ENCODE assay signal across 10 cellular contexts in the genomic region with DNA sequence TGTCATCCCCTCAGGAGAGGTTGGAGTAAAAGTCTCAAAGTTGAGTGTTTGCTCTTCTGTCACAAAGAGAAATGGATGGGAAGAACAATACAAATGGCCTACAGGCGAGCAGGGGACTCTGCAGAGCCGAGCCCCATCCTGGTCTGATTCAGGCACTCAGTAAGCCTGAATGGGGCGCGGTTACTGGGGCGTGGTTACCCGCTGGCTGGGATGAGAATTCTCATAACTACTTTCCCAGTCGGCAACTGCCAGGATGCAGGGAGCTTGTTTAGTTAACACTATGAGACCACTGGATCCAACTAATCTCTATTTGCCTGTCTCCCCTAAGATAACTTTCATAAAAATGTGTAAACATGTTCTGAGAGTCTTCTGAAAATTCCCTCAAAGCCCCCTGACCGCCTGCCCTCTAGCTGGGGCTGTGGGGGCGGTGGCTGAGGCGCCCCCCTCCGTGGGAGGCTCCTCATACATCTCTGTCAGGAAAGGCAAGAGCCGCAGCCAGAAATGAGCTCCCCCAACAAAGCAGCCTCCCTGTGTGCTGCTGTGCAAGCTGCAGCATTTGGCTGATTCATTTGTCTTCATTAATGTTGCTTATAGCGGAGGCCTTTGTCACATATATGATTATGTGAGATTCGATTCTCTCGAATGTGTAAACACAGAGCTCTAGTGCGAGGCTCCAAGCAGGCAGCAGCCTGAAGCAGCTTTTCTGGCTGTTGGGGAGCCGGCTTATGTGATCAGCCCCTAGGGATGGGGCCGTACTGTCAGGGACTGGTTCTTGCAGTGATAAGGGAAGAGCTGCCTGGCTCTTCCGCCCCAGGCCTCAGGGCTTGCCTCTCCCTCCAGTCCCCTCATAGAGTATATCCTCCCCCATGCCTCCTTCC.
DNase-seq lines count a peak whose midpoint lies in the region; ATAC-seq and TF ChIP-seq lines count a peak whose summit lies in the region.
"Had no signal": no experiment of that assay in that cellular context is flagged by ENCODE, and none has a peak within 500 bp of the region (broad histone marks: within the 10 kb centered on the region; RNA-seq: fewer than 3 reads in every experiment).

No MANE protein-coding gene starts in this region.

- intact Hi-C loops in mammary epithelial cell (cut with micrococcal nuclease) (no loop called here), A673 (cut with micrococcal nuclease; ENCODE audit: unreplicated experiment) (no loop called here)

- peak overlapping the region; percentile 61 for H2AK5ac ChIP-seq in mesenchymal stem cell (ENCODE audit: low read length, severe bottlenecking)

- peak overlapping the region; percentile 84 for H4K8ac ChIP-seq in mesenchymal stem cell (ENCODE audit: low read length)

- no peaks in the 10 kb centered on the region for H3K9me3 ChIP-seq in mammary epithelial cell (replicated peaks; ENCODE audit: insufficient read depth, low read length)
- H3K9me3 ChIP-seq in mesenchymal stem cell (ENCODE audit: control insufficient read depth, low read length) = no peaks in the 10 kb centered on the region
- H3K9me3 ChIP-seq in A673 (ENCODE audit: low read depth, low read length, poor library complexity, severe bottlenecking) = no peaks in the 10 kb centered on the region
- H3K9me3 ChIP-seq: Caco-2 had no signal

- no peak overlapping the region for H2BK5ac ChIP-seq in mesenchymal stem cell (ENCODE audit: low read depth, low read length, poor library complexity, severe bottlenecking)

- CTCF ChIA-PET in mammary epithelial cell (lab: Charles Lee; ENCODE audit: low non-redundant PET) = no interaction called here
- CTCF ChIA-PET in A673 (lab: Charles Lee) = no interaction called here
- CTCF ChIA-PET in activated CD8-positive, alpha-beta T cell treated with anti-CD3 and anti-CD28 coated beads, Interleukin-2, amount 10 ng/mL, durations not matched to agents 7 days and 5 days (lab: Charles Lee) = interaction anchor here (0.6 to 0.9 kb wide), 2 partner anchors 26 to 40 kb away, joined by 3 to 4 read pairs; no protein-coding TSS in a partner anchor

- H3K23ac ChIP-seq in mesenchymal stem cell (ENCODE audit: low read length in 2 of 2) = peak overlapping the region in 1 of 2 experiments; percentile 46

- in situ Hi-C loops in mammary epithelial cell (cut with MboI; ENCODE audit: low sequenced_read_pairs in 2 of 2) = no loop called here

- H3K18ac ChIP-seq in mesenchymal stem cell (ENCODE audit: low read depth in 1 of 2, low read length in 2 of 2) = peak overlapping the region; percentile 81 to 95

- peak overlapping the region; percentile 95 for H4K91ac ChIP-seq in mesenchymal stem cell (ENCODE audit: low read length)

- H3K27ac ChIP-seq in mammary epithelial cell (ENCODE audit: insufficient read depth, low read depth, low read length) (peak overlapping the region; percentile 89), mesenchymal stem cell (ENCODE audit: low read length, poor library complexity, severe bottlenecking) (no peak overlapping the region), A673 (ENCODE audit: low read depth, low read length, poor library complexity, severe bottlenecking) (no peak overlapping the region), substantia nigra (ENCODE audit: low read depth, low read length, poor library complexity, severe bottlenecking) (no peak overlapping the region)
- H3K27ac ChIP-seq: HL-60 had no signal

- TF ChIP-seq CTCF in mammary epithelial cell (conservative IDR thresholded peaks at IDR 0.05 in 1 of 2, IDR thresholded peaks at IDR 0.05 in 1 of 2; ENCODE audit: extremely low read depth in 1 of 2, insufficient read depth in 1 of 2, low read depth in 1 of 2, low read length in 2 of 2) (no peak), A673 (conservative IDR thresholded peaks at IDR 0.05; ENCODE audit: low read depth, low read length) (no peak)

- H3K14ac ChIP-seq in mesenchymal stem cell (ENCODE audit: low read length in 2 of 2) = peak overlapping the region in 1 of 2 experiments; percentile 45

- peak overlapping the region; percentile 74 for H2BK15ac ChIP-seq in mesenchymal stem cell (ENCODE audit: low read depth, poor library complexity, severe bottlenecking)

- H3K4me1 ChIP-seq in mammary epithelial cell (ENCODE audit: insufficient read depth, low read length) = peaks cover 51% of the 10 kb centered on the region
- H3K4me1 ChIP-seq in mesenchymal stem cell (ENCODE audit: control insufficient read depth, insufficient read depth, low read depth, low read length) = peaks cover 2% of the 10 kb centered on the region
- no peaks in the 10 kb centered on the region for H3K4me1 ChIP-seq in A673 (ENCODE audit: insufficient read depth, low read length, poor library complexity, severe bottlenecking)

- H3K4me2 ChIP-seq in mammary epithelial cell (ENCODE audit: insufficient read depth, low read depth, low read length) = no peak overlapping the region
- no peak overlapping the region for H3K4me2 ChIP-seq in mesenchymal stem cell (ENCODE audit: low read length, poor library complexity, severe bottlenecking)

- 80% methylated on average over 10 of the region's 19 CpGs for WGBS in mammary epithelial cell (ENCODE audit: low coverage, missing lambda C conversion rate)
- WGBS in mesenchymal stem cell = 15% methylated on average over 17 of the region's 19 CpGs

- dilution Hi-C loops in mammary epithelial cell (cut with HindIII; ENCODE audit: low sequenced_read_pairs) = no loop called here

- peak overlapping the region; percentile 87 to 96 for H2BK12ac ChIP-seq in mesenchymal stem cell (ENCODE audit: low read length in 2 of 2)

- POLR2A ChIA-PET in A673 (lab: Charles Lee; ENCODE audit: low non-redundant PET) = interaction anchor here (0.6 kb wide), 1 partner anchor 126 kb away, joined by 4 read pairs; the partner anchor contains the start of gene ARHGAP5
- POLR2A ChIA-PET in activated CD8-positive, alpha-beta T cell treated with anti-CD3 and anti-CD28 coated beads, Interleukin-2, amount 10 ng/mL, durations not matched to agents 7 days and 5 days (lab: Charles Lee) = interaction anchor here (0.7 kb wide), 1 partner anchor 21 kb away, joined by 3 read pairs; no protein-coding TSS in a partner anchor

- peak overlapping the region; percentile 52 for H2BK120ac ChIP-seq in mesenchymal stem cell (ENCODE audit: low read depth, low read length)

- no peaks in the 10 kb centered on the region for H3K36me3 Mint-ChIP-seq in stimulated activated naive B cell treated with anti-CD40 and anti-IgM and Interleukin-4, amounts not matched to agents 10 μg/mL and 1 μg/mL and 100 μg/mL, for 72 hours
- no peaks in the 10 kb centered on the region for H3K36me3 Mint-ChIP-seq in activated CD8-positive, alpha-beta T cell treated with anti-CD3 and anti-CD28 coated beads, Interleukin-2, amount 10 ng/mL, durations not matched to agents 7 days and 5 days (ENCODE audit: low read depth)

- no peak overlapping the region for H3K27ac Mint-ChIP-seq in stimulated activated naive B cell treated with anti-CD40 and anti-IgM and Interleukin-4, amounts not matched to agents 10 μg/mL and 1 μg/mL and 100 μg/mL, for 72 hours
- H3K27ac Mint-ChIP-seq in activated CD8-positive, alpha-beta T cell treated with anti-CD3 and anti-CD28 coated beads, Interleukin-2, amount 10 ng/mL, durations not matched to agents 7 days and 5 days = no peak overlapping the region

- H3K4me1 Mint-ChIP-seq in stimulated activated naive B cell treated with anti-CD40 and anti-IgM and Interleukin-4, amounts not matched to agents 10 μg/mL and 1 μg/mL and 100 μg/mL, for 72 hours = no peaks in the 10 kb centered on the region
- no peaks in the 10 kb centered on the region for H3K4me1 Mint-ChIP-seq in activated CD8-positive, alpha-beta T cell treated with anti-CD3 and anti-CD28 coated beads, Interleukin-2, amount 10 ng/mL, durations not matched to agents 7 days and 5 days (ENCODE audit: low read depth)

- peak; percentile 32 for DNase-seq in COR-L47 (lab: John Stamatoyannopoulos, UW)
- peak; percentile 65 for DNase-seq in NCI-H2107 (lab: John Stamatoyannopoulos, UW)
- peak; percentile 72 for DNase-seq in mammary epithelial cell
- peak; percentile 81 for DNase-seq in mesenchymal stem cell
- no peak for DNase-seq in A673 (ENCODE audit: low spot score)
- no peak for DNase-seq in stimulated activated naive B cell treated with anti-CD40 and anti-IgM and Interleukin-4, amounts not matched to agents 10 μg/mL and 1 μg/mL and 100 μg/mL, for 72 hours
- DNase-seq in activated CD8-positive, alpha-beta T cell treated with anti-CD3 and anti-CD28 coated beads, Interleukin-2, amount 10 ng/mL, durations not matched to agents 7 days and 5 days = no peak
- no peak for DNase-seq in substantia nigra (lab: John Stamatoyannopoulos, UW)
- DNase-seq: Caco-2 had no signal

- no peaks in the 10 kb centered on the region for H3K79me2 ChIP-seq in mammary epithelial cell (ENCODE audit: insufficient read depth, low read length)

- H3K79me1 ChIP-seq in mesenchymal stem cell (replicated peaks; ENCODE audit: low read length, poor library complexity, severe bottlenecking) = no peaks in the 10 kb centered on the region

- no peak for ATAC-seq in stimulated activated naive B cell treated with anti-CD40 and anti-IgM and Interleukin-4, amounts not matched to agents 10 μg/mL and 1 μg/mL and 100 μg/mL, for 72 hours (replicated peaks)
- no peak for ATAC-seq in activated CD8-positive, alpha-beta T cell treated with anti-CD3 and anti-CD28 coated beads, Interleukin-2, amount 10 ng/mL, durations not matched to agents 7 days and 5 days

- peaks cover 4 to 14% of the 10 kb centered on the region in 2 donors for H3K27me3 Mint-ChIP-seq in stimulated activated naive B cell treated with anti-CD40 and anti-IgM and Interleukin-4, amounts not matched to agents 10 μg/mL and 1 μg/mL and 100 μg/mL, for 72 hours
- peaks cover 6% of the 10 kb centered on the region for H3K27me3 Mint-ChIP-seq in activated CD8-positive, alpha-beta T cell treated with anti-CD3 and anti-CD28 coated beads, Interleukin-2, amount 10 ng/mL, durations not matched to agents 7 days and 5 days (ENCODE audit: low read depth)

- H3K9ac ChIP-seq in mammary epithelial cell (ENCODE audit: insufficient read depth, low read length) (no peak overlapping the region), mesenchymal stem cell (ENCODE audit: low read length) (no peak overlapping the region)

- H2AFZ ChIP-seq in mammary epithelial cell (ENCODE audit: low read depth, low read length) (peak overlapping the region; percentile 6), mesenchymal stem cell (ENCODE audit: low read depth, low read length) (no peak overlapping the region)

- H3K4me3 Mint-ChIP-seq in stimulated activated naive B cell treated with anti-CD40 and anti-IgM and Interleukin-4, amounts not matched to agents 10 μg/mL and 1 μg/mL and 100 μg/mL, for 72 hours = no peak overlapping the region
- H3K4me3 Mint-ChIP-seq in activated CD8-positive, alpha-beta T cell treated with anti-CD3 and anti-CD28 coated beads, Interleukin-2, amount 10 ng/mL, durations not matched to agents 7 days and 5 days = no peak overlapping the region

- no peaks in the 10 kb centered on the region for H3K9me3 Mint-ChIP-seq in stimulated activated naive B cell treated with anti-CD40 and anti-IgM and Interleukin-4, amounts not matched to agents 10 μg/mL and 1 μg/mL and 100 μg/mL, for 72 hours
- no peaks in the 10 kb centered on the region for H3K9me3 Mint-ChIP-seq in activated CD8-positive, alpha-beta T cell treated with anti-CD3 and anti-CD28 coated beads, Interleukin-2, amount 10 ng/mL, durations not matched to agents 7 days and 5 days (ENCODE audit: insufficient read depth)

- BruUV-seq in mammary epithelial cell (replicated peaks; lab: Mats Ljungman, UMichigan) = no TSS peak
- no TSS peak for BruUV-seq in A673 (replicated peaks; lab: Mats Ljungman, UMichigan)

- H3K27me3 ChIP-seq in mammary epithelial cell (ENCODE audit: insufficient read depth, low read length) = no peaks in the 10 kb centered on the region
- H3K27me3 ChIP-seq in mesenchymal stem cell (ENCODE audit: control insufficient read depth in 1 of 2, insufficient read depth in 1 of 2, low read length in 2 of 2) = no peaks in the 10 kb centered on the region
- H3K27me3 ChIP-seq in A673 (replicated peaks; ENCODE audit: insufficient read depth, low read depth, low read length, poor library complexity) = no peaks in the 10 kb centered on the region

- H4K20me1 ChIP-seq in mammary epithelial cell (ENCODE audit: insufficient read depth, low read length) = no peaks in the 10 kb centered on the region

- peak overlapping the region; percentile 58 to 91 for H3K4ac ChIP-seq in mesenchymal stem cell (ENCODE audit: low read depth in 1 of 2, low read length in 2 of 2)

- no peaks in the 10 kb centered on the region for H3K36me3 ChIP-seq in mammary epithelial cell (ENCODE audit: insufficient read depth, low read length)
- H3K36me3 ChIP-seq in mesenchymal stem cell (ENCODE audit: control insufficient read depth in 1 of 2, insufficient read depth in 2 of 2, low read depth in 1 of 2, low read length in 2 of 2) = no peaks in the 10 kb centered on the region
- no peaks in the 10 kb centered on the region for H3K36me3 ChIP-seq in A673 (ENCODE audit: insufficient read depth, low read length, poor library complexity, severe bottlenecking)

- no peak overlapping the region for H3K4me3 ChIP-seq in mammary epithelial cell (replicated peaks in 1 of 3; ENCODE audit: insufficient read depth in 1 of 3, low read depth in 2 of 3, low read length in 3 of 3)
- no peak overlapping the region for H3K4me3 ChIP-seq in mesenchymal stem cell (ENCODE audit: insufficient read depth in 1 of 2, low read depth in 1 of 2, low read length in 2 of 2)
- no peak overlapping the region for H3K4me3 ChIP-seq in A673 (ENCODE audit: low read depth, low read length, poor library complexity, severe bottlenecking)

Comparison
In these comparisons a context has a peak if more than half of its experiments do, and no peak if none do; other contexts are left out.
1. DNase-seq: peak in COR-L47 (single experiment), NCI-H2107 (single experiment), mammary epithelial cell (single experiment) and mesenchymal stem cell (single experiment); none in A673 (single experiment), stimulated activated naive B cell treated with anti-CD40 and anti-IgM and Interleukin-4, amounts not matched to agents 10 μg/mL and 1 μg/mL and 100 μg/mL, for 72 hours (single experiment), activated CD8-positive, alpha-beta T cell treated with anti-CD3 and anti-CD28 coated beads, Interleukin-2, amount 10 ng/mL, durations not matched to agents 7 days and 5 days (single experiment) and substantia nigra (0 of 49).